ENCODE assay signal across 8 cellular contexts in the genomic region with DNA sequence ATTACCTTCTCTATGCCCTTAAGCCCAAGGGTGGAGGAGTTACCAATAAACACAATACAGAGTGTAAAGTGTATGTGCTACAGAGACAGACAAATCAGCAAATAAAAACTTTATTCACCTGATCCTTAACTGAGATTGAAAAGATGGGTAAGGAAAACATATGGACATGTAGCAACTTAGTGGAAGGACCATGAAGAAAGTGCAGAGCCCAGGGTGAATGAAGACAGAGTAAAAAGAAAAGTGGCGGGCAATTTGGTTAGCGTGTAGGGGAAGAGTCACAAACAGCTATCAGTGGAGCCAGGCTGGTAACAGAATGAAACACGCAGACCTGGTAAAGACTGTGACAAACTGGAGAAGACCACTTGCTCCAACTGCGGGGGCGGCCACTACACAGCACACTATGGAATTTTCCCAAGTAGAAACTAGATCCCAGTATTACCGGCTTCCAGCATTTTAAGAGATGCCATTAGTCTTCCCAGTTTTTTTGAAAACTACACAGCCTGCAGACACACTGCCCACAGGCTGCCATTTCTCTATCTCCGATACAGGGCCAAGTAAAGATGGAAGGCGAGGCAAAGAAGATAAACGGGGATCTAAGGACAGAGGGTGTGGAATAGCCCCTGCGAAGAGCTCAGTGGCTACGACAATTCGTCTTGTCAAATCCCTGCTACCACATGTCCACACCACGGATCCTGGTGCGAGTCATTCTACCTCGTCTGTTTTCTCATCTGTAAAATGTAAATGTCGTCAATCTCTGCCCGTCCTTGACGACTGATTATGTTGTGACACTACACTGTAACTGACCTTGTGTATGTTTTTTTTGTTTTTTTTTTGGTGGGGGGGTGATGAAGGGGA. TPM values are rescaled to one million over a fixed set of nuclear protein-coding genes. Genes with fewer than 3 reads are reported as not detected.
DNase-seq lines count a peak whose midpoint lies in the region; ATAC-seq, FAIRE-seq and TF ChIP-seq lines count a peak whose summit lies in the region.

No MANE protein-coding gene starts in this region.

- CTCF ChIA-PET in CD8-positive, alpha-beta T cell (lab: Charles Lee): interaction anchor here (0.7 kb wide), 1 partner anchor 157 kb away, joined by 3 read pairs; no protein-coding TSS in a partner anchor

- TF ChIP-seq CTCF in CD8-positive, alpha-beta T cell (IDR thresholded peaks at IDR 0.05): no peak
- TF ChIP-seq CTCF in astrocyte of the spinal cord (IDR thresholded peaks at IDR 0.05; ENCODE audit: low read depth, low read length) (no peak), kidney (IDR thresholded peaks at IDR 0.05; ENCODE audit: borderline replicate concordance, extremely low read depth, insufficient read depth) (no peak)

- DNase-seq in CD8-positive, alpha-beta T cell: peak in 1 of 7 experiments; percentile 39
- DNase-seq in astrocyte of the spinal cord (ENCODE audit: low read depth, low spot score): peak; percentile 5
- DNase-seq in kidney: no peak
- no peak for DNase-seq in substantia nigra (lab: John Stamatoyannopoulos, UW)

- H3K27me3 Mint-ChIP-seq in CD8-positive, alpha-beta T cell (ENCODE audit: low read depth): no peaks in the 10 kb centered on the region
- peaks cover 3% of the 10 kb centered on the region for H3K27me3 Mint-ChIP-seq in IgD-negative memory B cell

- H3K27ac ChIP-seq in CD8-positive, alpha-beta T cell (ENCODE audit: low read depth, low read length): peak overlapping the region; percentile 89
- H3K27ac ChIP-seq in kidney (ENCODE audit: low read depth in 2 of 2, low read length in 2 of 2) (peak overlapping the region; percentile 88 to 90), substantia nigra (ENCODE audit: low read depth, low read length, poor library complexity, severe bottlenecking) (peak overlapping the region; percentile 69)

- peaks cover 6% of the 10 kb centered on the region for H3K9me3 Mint-ChIP-seq in CD8-positive, alpha-beta T cell
- peaks cover 0 to 4% (median 0%) of the 10 kb centered on the region in 3 donors for H3K9me3 Mint-ChIP-seq in IgD-negative memory B cell

- H3K9ac ChIP-seq in kidney (ENCODE audit: low read length in 2 of 2): peak overlapping the region; percentile 88 to 90

- no peak for ATAC-seq in CD8-positive, alpha-beta T cell
- no peak for ATAC-seq in GM18858 (IDR thresholded peaks at IDR 0.05; ENCODE audit: unreplicated experiment)
- no peak for ATAC-seq in GM21360 (IDR thresholded peaks at IDR 0.05; ENCODE audit: unreplicated experiment)
- no peak for ATAC-seq in GM18870 (IDR thresholded peaks at IDR 0.05; ENCODE audit: unreplicated experiment)

- in situ Hi-C loops in astrocyte of the spinal cord (cut with HindIII; ENCODE audit: low sequenced_read_pairs): no loop called here

- FAIRE-seq in kidney (lab: Jason Lieb, UNC): no peak

- H3K4me3 Mint-ChIP-seq in CD8-positive, alpha-beta T cell: peak overlapping the region; percentile 95
- peak overlapping the region; percentile 94 to 98 (median 94) for H3K4me3 Mint-ChIP-seq in IgD-negative memory B cell

- H3K36me3 ChIP-seq in CD8-positive, alpha-beta T cell (ENCODE audit: insufficient read depth, low read length): no peaks in the 10 kb centered on the region
- H3K36me3 ChIP-seq in kidney (ENCODE audit: control insufficient read depth in 1 of 2, insufficient read depth in 2 of 2, low read length in 2 of 2): peaks cover 4 to 7% of the 10 kb centered on the region in 2 donors

- no peaks in the 10 kb centered on the region for H3K9me3 ChIP-seq in CD8-positive, alpha-beta T cell (ENCODE audit: low read length)
- no peaks in the 10 kb centered on the region for H3K9me3 ChIP-seq in kidney (ENCODE audit: control insufficient read depth in 1 of 2, low read length in 2 of 2)

- peak overlapping the region; percentile 77 for H3K4me3 ChIP-seq in CD8-positive, alpha-beta T cell (ENCODE audit: low read depth, low read length)
- peak overlapping the region; percentile 91 for H3K4me3 ChIP-seq in astrocyte of the spinal cord (ENCODE audit: low read depth, low read length)
- peak overlapping the region; percentile 89 to 94 for H3K4me3 ChIP-seq in kidney (ENCODE audit: low read length in 2 of 2)

- H3K36me3 Mint-ChIP-seq in CD8-positive, alpha-beta T cell: peaks cover 42% of the 10 kb centered on the region
- H3K36me3 Mint-ChIP-seq in IgD-negative memory B cell: peaks cover 14% of the 10 kb centered on the region

- intact Hi-C loops in CD8-positive, alpha-beta T cell (cut with DNase I, micrococcal nuclease): loop anchor here (2.0 to 10.0 kb wide), 9 partner anchors 395 to 2003 kb away; partner anchors contain the start of genes POP4 (in 2 of the 2), URI1 (in 2 of the 2), C19orf12 (in 1 of the 2) and CCNE1 (in 1 of the 2)
- intact Hi-C loops in kidney (cut with DNase I): no loop called here

- peaks cover 48% of the 10 kb centered on the region for H3K4me1 Mint-ChIP-seq in CD8-positive, alpha-beta T cell (ENCODE audit: low read depth)
- H3K4me1 Mint-ChIP-seq in IgD-negative memory B cell: peaks cover 31 to 33% (median 32%) of the 10 kb centered on the region in 3 donors

- H3K4me1 ChIP-seq in CD8-positive, alpha-beta T cell (ENCODE audit: insufficient read depth, low read length): peaks cover 17% of the 10 kb centered on the region
- peaks cover 0 to 5% of the 10 kb centered on the region in 2 donors for H3K4me1 ChIP-seq in kidney (ENCODE audit: control insufficient read depth in 1 of 2, insufficient read depth in 1 of 2, low read depth in 1 of 2, low read length in 2 of 2)

- peak overlapping the region; percentile 96 for H3K27ac Mint-ChIP-seq in CD8-positive, alpha-beta T cell
- H3K27ac Mint-ChIP-seq in IgD-negative memory B cell: peak overlapping the region; percentile 90 to 99 (median 95)

- POLR2A ChIA-PET in CD8-positive, alpha-beta T cell (lab: Charles Lee): interaction anchor here (1.0 kb wide), 1 partner anchor 10 kb away, joined by 4 read pairs; no protein-coding TSS in a partner anchor

- H3K27me3 ChIP-seq in CD8-positive, alpha-beta T cell (ENCODE audit: insufficient read depth, low read length): no peaks in the 10 kb centered on the region

RNA-seq across cellular contexts. Expression of gene UQCRFS1, which starts 1.2 kb away (rescaled TPM):
- 10 to 100 TPM; 31.5 to 31.8 TPM for total RNA-seq in CD8-positive, alpha-beta T cell
- 67.6 TPM for polyA plus RNA-seq in IgD-negative memory B cell
- total RNA-seq in kidney: 37.9 TPM
- 148 TPM for polyA plus RNA-seq in kidney (ENCODE audit: insufficient read depth, low read depth, low replicate concordance)
